In the genomic region with DNA sequence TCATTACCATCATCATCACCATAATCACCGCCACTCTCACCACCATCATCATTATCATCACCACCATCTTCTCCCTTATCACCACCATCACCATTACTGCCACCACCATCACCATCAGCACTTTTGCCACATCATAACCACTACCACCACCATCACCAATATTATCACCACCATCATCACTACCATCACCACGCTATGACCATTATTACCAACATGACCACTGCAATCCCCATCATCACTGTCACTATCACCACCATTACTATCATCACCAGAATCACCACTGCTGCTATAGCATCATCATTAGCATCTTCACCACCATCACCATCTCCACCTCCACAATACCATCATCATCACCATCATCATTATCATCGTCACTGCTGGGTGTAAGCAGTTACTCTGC, we compare ENCODE assay signal across 35 cellular contexts. TPM values are rescaled to one million over a fixed set of nuclear protein-coding genes. Genes with fewer than 3 reads are reported as not detected.
"Had no signal": no experiment of that assay in that cellular context is flagged by ENCODE, and none has a peak within 500 bp of the region (broad histone marks: within the 10 kb centered on the region; RNA-seq: fewer than 3 reads in every experiment).

No MANE protein-coding gene starts in this region.

- H3K9ac ChIP-seq: neural progenitor cell, parathyroid adenoma had no signal

- H3K4me3 Mint-ChIP-seq: naive thymus-derived CD4-positive, alpha-beta T cell; natural killer cell; nephron; neural progenitor cell; stimulated activated memory B cell treated with anti-CD40 and anti-IgM and Interleukin-4, amounts not matched to agents 10 μg/mL and 1 μg/mL and 100 μg/mL, for 72 hours; stimulated activated naive CD8-positive, alpha-beta T cell treated with anti-CD3 and anti-CD28 coated beads, Interleukin-15, amount 100 ng/mL, for 72 hours had no signal

- H3K9me3 ChIP-seq: ovary, psoas muscle, spleen, suprapubic skin, testis, tibial artery, transverse colon, upper lobe of left lung, uterus had no signal

- H3K27ac Mint-ChIP-seq: naive thymus-derived CD4-positive, alpha-beta T cell; natural killer cell; nephron; neural progenitor cell; progenitor cell of endocrine pancreas; stimulated activated memory B cell treated with anti-CD40 and anti-IgM and Interleukin-4, amounts not matched to agents 10 μg/mL and 1 μg/mL and 100 μg/mL, for 72 hours; stimulated activated naive CD8-positive, alpha-beta T cell treated with anti-CD3 and anti-CD28 coated beads, Interleukin-15, amount 100 ng/mL, for 72 hours had no signal

- H2AFZ ChIP-seq: neural progenitor cell, parathyroid adenoma had no signal

- ATAC-seq: naive thymus-derived CD4-positive, alpha-beta T cell; natural killer cell; psoas muscle; right cardiac atrium; sciatic nerve; stimulated activated memory B cell treated with anti-CD40 and anti-IgM and Interleukin-4, amounts not matched to agents 10 μg/mL and 1 μg/mL and 100 μg/mL, for 72 hours; stimulated activated naive CD8-positive, alpha-beta T cell treated with anti-CD3 and anti-CD28 coated beads, Interleukin-15, amount 100 ng/mL, for 72 hours; stimulated activated naive CD8-positive, alpha-beta T cell treated with anti-CD3 and anti-CD28 coated beads, Interleukin-15, Interleukin-2, amounts not matched to agents 100 U/mL and 50 U/mL, for 24 hours had no signal

- DNase-seq: naive thymus-derived CD4-positive, alpha-beta T cell; natural killer cell; occipital lobe; ovary; posterior cingulate gyrus; psoas muscle; right cardiac atrium; spleen; stimulated activated CD4-positive, alpha-beta T cell treated with anti-CD3 and anti-CD28 coated beads, Interleukin-12 subunit alpha, Interleukin-12 subunit beta, amount 100 ng/mL, for 4 hours; stimulated activated CD4-positive, alpha-beta T cell treated with anti-CD3 and anti-CD28 coated beads, Interleukin-1b, Interleukin-23, amount 100 ng/mL, for 48 hours; stimulated activated CD4-positive, alpha-beta T cell treated with anti-CD3 and anti-CD28 coated beads, Interleukin-4, amount 100 ng/mL, for 1 hour; stimulated activated CD4-positive, alpha-beta T cell treated with anti-CD3 and anti-CD28 coated beads, Interleukin-4, amount 100 ng/mL, for 4 hours; stimulated activated CD8-positive, alpha-beta memory T cell treated with anti-CD3 and anti-CD28 coated beads, Interleukin-4, amount 100 ng/mL, for 48 hours; stimulated activated naive CD4-positive, alpha-beta T cell; stimulated activated naive CD8-positive, alpha-beta T cell treated with anti-CD3 and anti-CD28 coated beads, Interleukin-15, amount 100 ng/mL, for 72 hours; stimulated activated naive CD8-positive, alpha-beta T cell treated with anti-CD3 and anti-CD28 coated beads, Interleukin-15, Interleukin-2, amounts not matched to agents 100 U/mL and 50 U/mL, for 24 hours; substantia nigra; testis; tibial artery; transverse colon; upper lobe of left lung; uterus had no signal

- H3K36me3 Mint-ChIP-seq: naive thymus-derived CD4-positive, alpha-beta T cell; natural killer cell; neural progenitor cell; stimulated activated memory B cell treated with anti-CD40 and anti-IgM and Interleukin-4, amounts not matched to agents 10 μg/mL and 1 μg/mL and 100 μg/mL, for 72 hours had no signal

- H3K9me3 Mint-ChIP-seq: naive thymus-derived CD4-positive, alpha-beta T cell; natural killer cell; nephron; neural progenitor cell; stimulated activated memory B cell treated with anti-CD40 and anti-IgM and Interleukin-4, amounts not matched to agents 10 μg/mL and 1 μg/mL and 100 μg/mL, for 72 hours; stimulated activated naive CD8-positive, alpha-beta T cell treated with anti-CD3 and anti-CD28 coated beads, Interleukin-15, amount 100 ng/mL, for 72 hours had no signal

- H3K4me2 ChIP-seq: neural progenitor cell, smooth muscle cell had no signal

- H3K4me1 ChIP-seq: neural progenitor cell, parathyroid adenoma, psoas muscle, spleen, suprapubic skin, tibial artery, transverse colon, upper lobe of left lung, uterus had no signal

- H3K27ac ChIP-seq: neural progenitor cell, ovary, parathyroid adenoma, psoas muscle, skin epidermis, spleen, suprapubic skin, testis, tibial artery, transverse colon, upper lobe of left lung, uterus had no signal

- H3K36me3 ChIP-seq: neural progenitor cell, ovary, spleen, suprapubic skin, tibial artery, transverse colon, upper lobe of left lung, uterus had no signal

- H3K4me1 Mint-ChIP-seq: naive thymus-derived CD4-positive, alpha-beta T cell; natural killer cell; nephron; neural progenitor cell; stimulated activated memory B cell treated with anti-CD40 and anti-IgM and Interleukin-4, amounts not matched to agents 10 μg/mL and 1 μg/mL and 100 μg/mL, for 72 hours; stimulated activated naive CD8-positive, alpha-beta T cell treated with anti-CD3 and anti-CD28 coated beads, Interleukin-15, amount 100 ng/mL, for 72 hours had no signal

- H3K79me2 ChIP-seq: parathyroid adenoma had no signal

- H3K4me3 ChIP-seq: neural progenitor cell, ovary, psoas muscle, skin epidermis, smooth muscle cell, spleen, suprapubic skin, testis, tibial artery, transverse colon, upper lobe of left lung, uterus had no signal

- H3K27me3 ChIP-seq: neural progenitor cell, ovary, testis, tibial artery, transverse colon, upper lobe of left lung, uterus had no signal

RNA-seq across cellular contexts. Expression of gene CST1, which starts 25.6 kb away (rescaled TPM):
- total RNA-seq: naive thymus-derived CD4-positive, alpha-beta T cell; natural killer cell; occipital lobe; osteoblast; psoas muscle; renal cortical epithelial cell; right cardiac atrium; spleen; transverse colon; upper lobe of left lung; ureter; uterus had no signal
- polyA plus RNA-seq: naive thymus-derived CD4-positive, alpha-beta T cell; neural cell; psoas muscle; right cardiac atrium; spleen had no signal

RNA-seq across cellular contexts. Expression of gene CST4, which starts 36.3 kb away (rescaled TPM):
- total RNA-seq: naive thymus-derived CD4-positive, alpha-beta T cell; natural killer cell; occipital lobe; osteoblast; ovary; progenitor cell of endocrine pancreas; psoas muscle; renal cortical epithelial cell; right cardiac atrium; sciatic nerve; smooth muscle cell; spleen; suprapubic skin; testis; transverse colon; upper lobe of left lung; ureter; uterus had no signal
- polyA plus RNA-seq: naive thymus-derived CD4-positive, alpha-beta T cell; neural cell; ovary; psoas muscle; right cardiac atrium; smooth muscle cell; spleen had no signal
